ENCODE assay signal across 8 cellular contexts in genomic region chr7:21945374-21946227, GRCh38. TPM values are rescaled to one million over a fixed set of nuclear protein-coding genes. Genes with fewer than 3 reads are reported as not detected.
A peak's percentile ranks its signal among the peaks of the same experiment; 100 is the strongest.
DNase-seq lines count a peak whose midpoint lies in the region; ATAC-seq and TF ChIP-seq lines count a peak whose summit lies in the region.

A gene with protein sequence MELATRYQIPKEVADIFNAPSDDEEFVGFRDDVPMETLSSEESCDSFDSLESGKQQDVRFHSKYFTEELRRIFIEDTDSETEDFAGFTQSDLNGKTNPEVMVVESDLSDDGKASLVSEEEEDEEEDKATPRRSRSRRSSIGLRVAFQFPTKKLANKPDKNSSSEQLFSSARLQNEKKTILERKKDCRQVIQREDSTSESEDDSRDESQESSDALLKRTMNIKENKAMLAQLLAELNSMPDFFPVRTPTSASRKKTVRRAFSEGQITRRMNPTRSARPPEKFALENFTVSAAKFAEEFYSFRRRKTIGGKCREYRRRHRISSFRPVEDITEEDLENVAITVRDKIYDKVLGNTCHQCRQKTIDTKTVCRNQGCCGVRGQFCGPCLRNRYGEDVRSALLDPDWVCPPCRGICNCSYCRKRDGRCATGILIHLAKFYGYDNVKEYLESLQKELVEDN (minus strand): TSS chr7:21945899. CDS start chr7:21945804, 95 bp downstream.

- H3K4me2 ChIP-seq in SK-N-SH: peak within 1 kb of the TSS; percentile 89

- H3F3A ChIP-seq in SK-N-SH (replicated peaks; ENCODE audit: insufficient read depth): no peaks in the 10 kb centered on the region

- TF ChIP-seq RAD21 in SK-N-SH (IDR thresholded peaks at IDR 0.05; ENCODE audit: low read length): no peak

- H3K27me3 ChIP-seq in H7 (ENCODE audit: control insufficient read depth, insufficient read depth, low read length): no peaks in the 10 kb centered on the region
- peaks cover 5% of the 10 kb centered on the region for H3K27me3 ChIP-seq in SK-N-SH (ENCODE audit: insufficient read depth)
- H3K27me3 ChIP-seq in heart left ventricle: no peaks in the 10 kb centered on the region
- no peaks in the 10 kb centered on the region for H3K27me3 ChIP-seq in vagina

- H3K9me2 ChIP-seq in SK-N-SH: no peaks in the 10 kb centered on the region

- no peaks in the 10 kb centered on the region for H4K20me1 ChIP-seq in SK-N-SH (ENCODE audit: insufficient read depth)

- no peaks in the 10 kb centered on the region for H3K36me3 ChIP-seq in H7 (replicated peaks; ENCODE audit: control insufficient read depth, insufficient read depth, low read length)
- H3K36me3 ChIP-seq in SK-N-SH (replicated peaks in 1 of 2; ENCODE audit: control insufficient read depth in 1 of 2, insufficient read depth in 2 of 2, low read length in 1 of 2): no peaks in the 10 kb centered on the region
- H3K36me3 ChIP-seq in heart left ventricle: no peaks in the 10 kb centered on the region
- no peaks in the 10 kb centered on the region for H3K36me3 ChIP-seq in vagina

- TF ChIP-seq CTCF in LNCaP clone FGC (IDR thresholded peaks at IDR 0.05; ENCODE audit: control insufficient read depth, extremely low read depth, insufficient read depth) (0 out of 2 replicates have a peak, but pooled peaks have one; percentile 1), SK-N-SH (IDR thresholded peaks at IDR 0.05) (no peak), heart left ventricle (IDR thresholded peaks at IDR 0.05) (no peak), vagina (IDR thresholded peaks at IDR 0.05) (no peak)

- peak within 1 kb of the TSS; percentile 89 for H3K4me3 Mint-ChIP-seq in activated naive CD8-positive, alpha-beta T cell treated with anti-CD3 and anti-CD28 coated beads, Interleukin-2, amount 50 U/mL, for 24 hours

- peak within 1 kb of the TSS; percentile 91 for H2AFZ ChIP-seq in SK-N-SH (ENCODE audit: low read depth)

- H3K9me3 Mint-ChIP-seq in activated naive CD8-positive, alpha-beta T cell treated with anti-CD3 and anti-CD28 coated beads, Interleukin-2, amount 50 U/mL, for 24 hours: no peaks in the 10 kb centered on the region

- CTCF ChIA-PET in SK-N-SH (lab: Yijun Ruan, JAX): interaction anchor here (0.6 to 1.1 kb wide), 3 partner anchors 9 to 57 kb away, joined by 3 to 4 read pairs (median 3); no protein-coding TSS in a partner anchor

- peaks cover 6% of the 10 kb centered on the region for H3K27me3 Mint-ChIP-seq in activated naive CD8-positive, alpha-beta T cell treated with anti-CD3 and anti-CD28 coated beads, Interleukin-2, amount 50 U/mL, for 24 hours

- intact Hi-C loops in heart left ventricle (cut with DNase I): loop anchor here in 2 of 10 donors (5.0 to 10.0 kb wide), 2 partner anchors 51 to 57 kb away; no protein-coding TSS in a partner anchor
- intact Hi-C loops in posterior vena cava (cut with DNase I): no loop called here
- intact Hi-C loops in vagina (cut with DNase I): no loop called here

- peak within 1 kb of the TSS; percentile 92 for H3K27ac Mint-ChIP-seq in activated naive CD8-positive, alpha-beta T cell treated with anti-CD3 and anti-CD28 coated beads, Interleukin-2, amount 50 U/mL, for 24 hours

- H3K9ac ChIP-seq in SK-N-SH: peak within 1 kb of the TSS; percentile 61; the same call in 1 of the 2 replicates

- peak; percentile 95 for DNase-seq in GM03348 (ENCODE audit: low spot score)
- peak; percentile 92 for DNase-seq in H7
- peak; percentile 37 for DNase-seq in LNCaP clone FGC (ENCODE audit: low read depth)
- DNase-seq in SK-N-SH: peak; percentile 93
- DNase-seq in activated naive CD8-positive, alpha-beta T cell treated with anti-CD3 and anti-CD28 coated beads, Interleukin-2, amount 50 U/mL, for 24 hours: peak; percentile 80
- peak; percentile 69 to 87 (median 85) for DNase-seq in heart left ventricle
- peak; percentile 89 for DNase-seq in posterior vena cava (ENCODE audit: low spot score)
- DNase-seq in vagina (ENCODE audit: extremely low spot score in 2 of 2): no peak

- H3K4me3 ChIP-seq in H7 (ENCODE audit: insufficient read depth, low read depth, low read length) (peak within 1 kb of the TSS; percentile 82), LNCaP clone FGC (ENCODE audit: low read depth, low read length) (peak within 1 kb of the TSS; percentile 75), SK-N-SH (ENCODE audit: low read depth in 2 of 2, low read length in 1 of 2) (peak within 1 kb of the TSS; percentile 71 to 75), heart left ventricle (peak within 1 kb of the TSS; percentile 34 to 78 (median 70)), vagina (peak within 1 kb of the TSS; percentile 67 to 75)

- 2% methylated on average over 79 of the region's 86 CpGs for WGBS in SK-N-SH (ENCODE audit: low lambda C conversion rate)
- WGBS in heart left ventricle, 4 donors: 0 to 1% (median 1%) methylated on average over 38 to 86 of the region's 86 CpGs

- peaks cover 0 to 8% of the 10 kb centered on the region in 2 experiments; a peak in 1 of 4 replicates for H3K4me1 ChIP-seq in SK-N-SH (ENCODE audit: control insufficient read depth in 1 of 2, insufficient read depth in 2 of 2, low read depth in 1 of 2, low read length in 1 of 2)
- peaks cover 0 to 45% (median 17%) of the 10 kb centered on the region in 12 donors for H3K4me1 ChIP-seq in heart left ventricle
- peaks cover 37% of the 10 kb centered on the region for H3K4me1 ChIP-seq in vagina

- TF ChIP-seq POLR2A in heart left ventricle (IDR thresholded peaks at IDR 0.05) (peak in 1 of 2 donors; percentile 54), vagina (IDR thresholded peaks at IDR 0.05) (peak in 1 of 2 donors; percentile 16)

- ATAC-seq in activated naive CD8-positive, alpha-beta T cell treated with anti-CD3 and anti-CD28 coated beads, Interleukin-2, amount 50 U/mL, for 24 hours: peak; percentile 87
- ATAC-seq in heart left ventricle: peak; percentile 83 to 96 (median 94)

- H3K79me2 ChIP-seq in SK-N-SH (ENCODE audit: insufficient read depth): no peaks in the 10 kb centered on the region

- POLR2A ChIA-PET in SK-N-SH (lab: Yijun Ruan, JAX): no interaction called here

- peaks cover 62% of the 10 kb centered on the region for H3K4me1 Mint-ChIP-seq in activated naive CD8-positive, alpha-beta T cell treated with anti-CD3 and anti-CD28 coated beads, Interleukin-2, amount 50 U/mL, for 24 hours

- TF ChIP-seq EP300 in SK-N-SH (IDR thresholded peaks at IDR 0.05; ENCODE audit: borderline replicate concordance in 1 of 2, low read depth in 1 of 2, low read length in 1 of 2): peak in 1 of 2 experiments; percentile 70; a peak in 1 of 4 replicates

- peak within 1 kb of the TSS in 1 of 2 experiments; percentile 58; a peak in 2 of 4 replicates for H3K27ac ChIP-seq in SK-N-SH (ENCODE audit: low read depth in 2 of 2, low read length in 1 of 2)
- peak within 1 kb of the TSS; percentile 6 to 92 (median 87) for H3K27ac ChIP-seq in heart left ventricle
- peak within 1 kb of the TSS; percentile 77 for H3K27ac ChIP-seq in vagina

- H3K36me3 Mint-ChIP-seq in activated naive CD8-positive, alpha-beta T cell treated with anti-CD3 and anti-CD28 coated beads, Interleukin-2, amount 50 U/mL, for 24 hours (ENCODE audit: low read depth): peaks cover 11% of the 10 kb centered on the region

- H3K9me3 ChIP-seq in SK-N-SH: no peaks in the 10 kb centered on the region
- no peaks in the 10 kb centered on the region for H3K9me3 ChIP-seq in heart left ventricle
- H3K9me3 ChIP-seq in vagina: no peaks in the 10 kb centered on the region

TF ChIP-seq in SK-N-SH, 30 proteins besides CTCF, POLR2A, EP300 and RAD21:
- 0 out of 2 replicates have a peak, but pooled peaks have one; percentile 14 for TF ChIP-seq RCOR1 (IDR thresholded peaks at IDR 0.05; ENCODE audit: low read length)
- peak; percentile 22; the same call in 1 of the 2 replicates for TF ChIP-seq NRF1 (IDR thresholded peaks at IDR 0.05; ENCODE audit: low read depth, low read length)
- peak; percentile 7; the same call in 1 of the 2 replicates for TF ChIP-seq SIN3A (IDR thresholded peaks at IDR 0.05; ENCODE audit: borderline replicate concordance, low read depth, low read length)
- no peak for TF ChIP-seq GATA2 (CRISPR knock-in tag; IDR thresholded peaks at IDR 0.05)
- peak; percentile 58; the same call in 1 of the 2 replicates for TF ChIP-seq TAF1 (IDR thresholded peaks at IDR 0.05; ENCODE audit: borderline replicate concordance, low read depth, low read length)
- no peak for TF ChIP-seq IRF3 (IDR thresholded peaks at IDR 0.05; ENCODE audit: low read depth, low read length)
- TF ChIP-seq MAX (IDR thresholded peaks at IDR 0.05; ENCODE audit: low read depth): peak; percentile 83
- TF ChIP-seq POLR2AphosphoS5 (IDR thresholded peaks at IDR 0.05; ENCODE audit: low read depth, low read length): 0 out of 2 replicates have a peak, but pooled peaks have one; percentile 46
- TF ChIP-seq TCF12 (IDR thresholded peaks at IDR 0.05): 0 out of 2 replicates have a peak, but pooled peaks have one; percentile 3
- peak; percentile 30; the same call in 1 of the 2 replicates for TF ChIP-seq MXI1 (IDR thresholded peaks at IDR 0.05; ENCODE audit: low read depth, low read length)
- peak; percentile 37; the same call in 1 of the 2 replicates for TF ChIP-seq NFIC (IDR thresholded peaks at IDR 0.05; ENCODE audit: borderline replicate concordance)
- no peak for TF ChIP-seq FOXM1 (IDR thresholded peaks at IDR 0.05; ENCODE audit: low read depth)
- peak; percentile 55; the same call in 1 of the 2 replicates for TF ChIP-seq JUND (IDR thresholded peaks at IDR 0.05)

RNA-seq across cellular contexts. Expression of the gene that starts here (rescaled TPM):
- 128 and 174 TPM in 2 replicates for total RNA-seq in H7 (2014; rRNA removed; shearing (Covaris generic))
- polyA plus RNA-seq in SK-N-SH (2012; rRNA removed): 16.8 and 18.4 TPM in 2 replicates
- 17.1 and 17.2 TPM in 2 replicates for polyA plus RNA-seq in SK-N-SH (2012; cell fraction: cytosol; rRNA removed)
- polyA plus RNA-seq in SK-N-SH (2012; cell fraction: nucleus; rRNA removed): 14.5 and 20.7 TPM in 2 replicates
- total RNA-seq in heart left ventricle: 10 to 100 TPM; 20.2 to 53.4 (median 45.5) TPM
- 10 to 100 TPM; 15.6 to 18.1 TPM for polyA plus RNA-seq in heart left ventricle
- total RNA-seq in posterior vena cava: 1 to 10 TPM; 3.3 to 4.7 TPM
- total RNA-seq in vagina: 44.0 TPM

Comparison
In these comparisons a context has a peak if more than half of its experiments do, and no peak if none do; other contexts are left out.
1. DNase-seq: peak in GM03348 (single experiment), H7 (single experiment), LNCaP clone FGC (single experiment), SK-N-SH (single experiment), activated naive CD8-positive, alpha-beta T cell treated with anti-CD3 and anti-CD28 coated beads, Interleukin-2, amount 50 U/mL, for 24 hours (single experiment), heart left ventricle (5 of 5) and posterior vena cava (single experiment); none in vagina (0 of 2).
2. Peak in every context shown above with its lines, with median percentiles within 50 percentile points of each other: H3K4me3 ChIP-seq.